ENCODE assay signal across 1 cellular context in genomic region chr12:121580959-121581680, GRCh38.
TF ChIP-seq lines count a peak whose summit lies in the region.

TSS of gene KDM2B (minus strand) at chr12:121581023. CDS start at chr12:121580911, 112 bp downstream.

TF ChIP-seq in HEK293, 187 proteins besides CTCF, POLR2A, EP300 and RAD21 (continued from another document):
- TF ChIP-seq ZBTB11 (tag by site-specific recombination; conservative IDR thresholded peaks at IDR 0.05; ENCODE audit: low read depth) (peak; percentile 69), ZNF138 (tag by site-specific recombination; IDR thresholded peaks at IDR 0.05; ENCODE audit: borderline replicate concordance) (no peak), ZNF426 (tag by site-specific recombination; IDR thresholded peaks at IDR 0.05) (no peak), ZBTB7A (tag by site-specific recombination; IDR thresholded peaks at IDR 0.05; ENCODE audit: low read depth) (no peak), ZNF529 (tag by site-specific recombination; IDR thresholded peaks at IDR 0.05; ENCODE audit: insufficient replicate concordance) (no peak), ZNF366 (tag by site-specific recombination; conservative IDR thresholded peaks at IDR 0.05) (no peak), ZNF580 (tag by site-specific recombination; IDR thresholded peaks at IDR 0.05) (0 out of 2 replicates have a peak, but pooled peaks have one; percentile 0), REST (tag by site-specific recombination; IDR thresholded peaks at IDR 0.05) (no peak), SCRT2 (tag by site-specific recombination; IDR thresholded peaks at IDR 0.05) (peak; percentile 38; the same call in 1 of the 2 replicates), ZNF335 (tag by site-specific recombination; conservative IDR thresholded peaks at IDR 0.05) (peak; percentile 50), ZNF76 (tag by site-specific recombination; IDR thresholded peaks at IDR 0.05; ENCODE audit: borderline replicate concordance, low read depth) (peak; percentile 64; the same call in 1 of the 2 replicates), HOXD13 (CRISPR knock-in tag; IDR thresholded peaks at IDR 0.05; ENCODE audit: borderline replicate concordance) (no peak), MYNN (tag by site-specific recombination; IDR thresholded peaks at IDR 0.05; ENCODE audit: borderline replicate concordance) (no peak), HOXC10 (CRISPR knock-in tag; IDR thresholded peaks at IDR 0.05) (no peak), ZNF791 (tag by site-specific recombination; IDR thresholded peaks at IDR 0.05) (no peak), ZNF140 (tag by site-specific recombination; IDR thresholded peaks at IDR 0.05) (no peak), ZIC2 (tag by site-specific recombination; IDR thresholded peaks at IDR 0.05) (peak; percentile 48), ZNF24 (tag by site-specific recombination; IDR thresholded peaks at IDR 0.05) (peak; percentile 49; the same call in 1 of the 2 replicates), TSHZ1 (tag by site-specific recombination; IDR thresholded peaks at IDR 0.05; ENCODE audit: borderline replicate concordance) (no peak), ZBTB17 (tag by site-specific recombination; IDR thresholded peaks at IDR 0.05) (peak; percentile 62; the same call in 1 of the 2 replicates), ZSCAN23 (tag by site-specific recombination; IDR thresholded peaks at IDR 0.05) (no peak), PATZ1 (tag by site-specific recombination; IDR thresholded peaks at IDR 0.05) (no peak), ZNF394 (tag by site-specific recombination; IDR thresholded peaks at IDR 0.05; ENCODE audit: borderline replicate concordance) (no peak), HOXA7 (CRISPR knock-in tag; IDR thresholded peaks at IDR 0.05; ENCODE audit: borderline replicate concordance) (no peak), ZNF248 (tag by site-specific recombination; IDR thresholded peaks at IDR 0.05) (no peak), ZNF692 (tag by site-specific recombination; IDR thresholded peaks at IDR 0.05) (no peak), SP7 (tag by site-specific recombination; IDR thresholded peaks at IDR 0.05) (no peak), ZNF677 (tag by site-specific recombination; IDR thresholded peaks at IDR 0.05) (no peak), ZNF274 (IDR thresholded peaks at IDR 0.05; ENCODE audit: low read length) (no peak), ZNF274 (tag by site-specific recombination; IDR thresholded peaks at IDR 0.05; ENCODE audit: borderline replicate concordance) (no peak), ZBTB20 (tag by site-specific recombination; IDR thresholded peaks at IDR 0.05) (peak; percentile 28; the same call in 1 of the 2 replicates), ZNF488 (tag by site-specific recombination; IDR thresholded peaks at IDR 0.05) (no peak), ZNF174 (tag by site-specific recombination; IDR thresholded peaks at IDR 0.05) (no peak), ZBTB49 (tag by site-specific recombination; IDR thresholded peaks at IDR 0.05; ENCODE audit: low read depth) (no peak), ZNF843 (tag by site-specific recombination; IDR thresholded peaks at IDR 0.05) (no peak), ZNF350 (tag by site-specific recombination; IDR thresholded peaks at IDR 0.05) (no peak), ZNF596 (tag by site-specific recombination; IDR thresholded peaks at IDR 0.05) (no peak), ZSCAN16 (tag by site-specific recombination; IDR thresholded peaks at IDR 0.05) (no peak), ZNF707 (tag by site-specific recombination; IDR thresholded peaks at IDR 0.05) (no peak), KLF16 (tag by site-specific recombination; IDR thresholded peaks at IDR 0.05) (no peak), GLI4 (tag by site-specific recombination; IDR thresholded peaks at IDR 0.05) (no peak), IKZF3 (tag by site-specific recombination; IDR thresholded peaks at IDR 0.05) (no peak), ZNF302 (tag by site-specific recombination; IDR thresholded peaks at IDR 0.05; ENCODE audit: low read depth) (no peak), MZF1 (tag by site-specific recombination; IDR thresholded peaks at IDR 0.05; ENCODE audit: borderline replicate concordance) (0 out of 2 replicates have a peak, but pooled peaks have one; percentile 42), ZNF600 (tag by site-specific recombination; IDR thresholded peaks at IDR 0.05) (peak; percentile 36; the same call in 1 of the 2 replicates)
